20 cellular contexts compared by ENCODE assay signal in the genomic region with DNA sequence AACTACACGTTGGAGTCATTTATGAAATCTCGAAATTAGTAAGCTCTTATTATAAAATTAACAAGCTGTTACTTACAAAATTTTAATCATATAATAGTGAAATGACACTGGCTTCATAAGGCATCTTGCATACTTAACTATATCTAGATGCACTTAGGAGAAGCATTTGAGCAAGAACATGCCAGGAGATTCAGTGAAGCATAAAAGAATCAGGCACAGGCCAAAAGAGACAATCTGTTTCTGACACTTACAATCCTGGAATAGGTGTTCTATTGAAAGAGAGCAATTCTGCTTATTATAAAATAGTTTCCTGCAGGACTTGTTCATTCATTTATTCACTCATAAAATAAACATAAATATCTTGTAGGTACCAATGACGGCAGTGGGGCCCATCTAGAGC.
"Had no signal": no experiment of that assay in that cellular context is flagged by ENCODE, and none has a peak within 500 bp of the region (broad histone marks: within the 10 kb centered on the region; RNA-seq: fewer than 3 reads in every experiment).

No MANE protein-coding gene starts in this region.

- H3K27me3 Mint-ChIP-seq: naive thymus-derived CD8-positive, alpha-beta T cell; stimulated activated naive CD8-positive, alpha-beta T cell treated with anti-CD3 and anti-CD28 coated beads, Interleukin-15, Interleukin-2, amounts not matched to agents 100 ng/mL and 50 ng/mL, for 24 hours had no signal

- H3K27ac ChIP-seq: left lung, lower lobe of right lung, parathyroid adenoma, psoas muscle, sigmoid colon, spleen, suprapubic skin, thoracic aorta, tibial artery, upper lobe of right lung had no signal

- H3K36me3 ChIP-seq: left lung, lower lobe of right lung, sigmoid colon, spleen, suprapubic skin, thoracic aorta, tibial artery, upper lobe of right lung had no signal

- H3K4me1 Mint-ChIP-seq: immature natural killer cell; naive thymus-derived CD8-positive, alpha-beta T cell; nephron; stimulated activated effector memory CD8-positive, alpha-beta T cell treated with anti-CD3 and anti-CD28 coated beads, Interleukin-12 subunit alpha, Interleukin-12 subunit beta, amount 100 ng/mL, for 72 hours had no signal

- DNase-seq: immature natural killer cell; left colon; lower lobe of right lung; mammary epithelial cell; naive thymus-derived CD8-positive, alpha-beta T cell; psoas muscle; sigmoid colon; stimulated activated CD4-positive, alpha-beta T cell treated with anti-CD3 and anti-CD28 coated beads, Interleukin-4, amount 100 ng/mL, for 24 hours; stimulated activated naive CD4-positive, alpha-beta T cell; tibial artery; upper lobe of right lung had no signal

- H3K27me3 ChIP-seq: left lung, sigmoid colon, spleen, suprapubic skin, tibial artery, upper lobe of right lung had no signal

- H3K4me1 ChIP-seq: left lung, lower lobe of right lung, parathyroid adenoma, psoas muscle, sigmoid colon, spleen, suprapubic skin, tibial artery, upper lobe of right lung had no signal

- H3K9me3 ChIP-seq: left lung, lower lobe of right lung, psoas muscle, sigmoid colon, suprapubic skin, thoracic aorta, tibial artery, upper lobe of right lung had no signal

- ATAC-seq: left colon; naive thymus-derived CD8-positive, alpha-beta T cell; psoas muscle; stimulated activated effector memory CD8-positive, alpha-beta T cell treated with anti-CD3 and anti-CD28 coated beads, Interleukin-12 subunit alpha, Interleukin-12 subunit beta, amount 100 ng/mL, for 72 hours had no signal

- H3K9me3 Mint-ChIP-seq: nephron; stimulated activated naive CD8-positive, alpha-beta T cell treated with anti-CD3 and anti-CD28 coated beads, Interleukin-15, Interleukin-2, amounts not matched to agents 100 ng/mL and 50 ng/mL, for 24 hours had no signal

- H3K27ac Mint-ChIP-seq: immature natural killer cell; naive thymus-derived CD8-positive, alpha-beta T cell; nephron; stimulated activated effector memory CD8-positive, alpha-beta T cell treated with anti-CD3 and anti-CD28 coated beads, Interleukin-12 subunit alpha, Interleukin-12 subunit beta, amount 100 ng/mL, for 72 hours; stimulated activated naive CD8-positive, alpha-beta T cell treated with anti-CD3 and anti-CD28 coated beads, Interleukin-15, Interleukin-2, amounts not matched to agents 100 ng/mL and 50 ng/mL, for 24 hours had no signal

- H3K4me3 Mint-ChIP-seq: immature natural killer cell; naive thymus-derived CD8-positive, alpha-beta T cell; nephron; neural crest cell; stimulated activated effector memory CD8-positive, alpha-beta T cell treated with anti-CD3 and anti-CD28 coated beads, Interleukin-12 subunit alpha, Interleukin-12 subunit beta, amount 100 ng/mL, for 72 hours; stimulated activated naive CD8-positive, alpha-beta T cell treated with anti-CD3 and anti-CD28 coated beads, Interleukin-15, Interleukin-2, amounts not matched to agents 100 ng/mL and 50 ng/mL, for 24 hours had no signal

- H3K4me3 ChIP-seq: left lung, lower lobe of right lung, psoas muscle, sigmoid colon, spleen, suprapubic skin, thoracic aorta, tibial artery, upper lobe of right lung had no signal

- H3K36me3 Mint-ChIP-seq: immature natural killer cell; naive thymus-derived CD8-positive, alpha-beta T cell; stimulated activated effector memory CD8-positive, alpha-beta T cell treated with anti-CD3 and anti-CD28 coated beads, Interleukin-12 subunit alpha, Interleukin-12 subunit beta, amount 100 ng/mL, for 72 hours had no signal
